In the genomic region with DNA sequence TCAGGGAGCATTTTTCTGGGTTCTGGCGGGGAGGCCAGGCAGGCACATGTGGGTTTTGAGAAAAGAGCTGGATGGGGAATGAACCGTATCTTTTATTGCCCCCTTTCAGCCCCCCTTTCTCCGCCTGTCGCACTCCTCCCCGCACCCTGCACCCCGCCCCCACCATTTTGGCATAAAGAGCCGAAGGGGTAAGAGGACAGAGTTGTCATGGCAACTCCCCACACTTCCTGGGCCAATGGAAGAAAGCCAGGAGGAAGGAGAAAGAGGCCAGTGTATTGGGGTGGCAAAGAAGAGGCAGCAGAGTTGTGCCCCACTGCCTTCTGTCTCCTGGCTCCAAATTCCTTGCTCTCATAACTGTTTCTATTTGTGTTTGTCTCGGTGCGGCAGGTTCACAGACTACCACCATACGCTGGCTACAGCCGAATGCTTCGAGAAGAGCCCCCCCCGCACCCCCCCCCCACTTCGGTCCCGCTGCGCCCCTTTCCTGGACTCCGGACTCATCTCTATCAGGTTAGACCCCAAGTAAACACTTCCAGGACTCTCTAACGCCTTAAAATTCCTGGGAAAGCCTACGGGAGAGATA, we compare ENCODE assay signal across 8 cellular contexts. TPM values are rescaled to one million over a fixed set of nuclear protein-coding genes. Genes with fewer than 3 reads are reported as not detected.
A peak's percentile ranks its signal among the peaks of the same experiment; 100 is the strongest.
DNase-seq lines count a peak whose midpoint lies in the region; ATAC-seq and TF ChIP-seq lines count a peak whose summit lies in the region.

No MANE protein-coding gene starts in this region.

- DNase-seq in activated T-cell treated with anti-CD3 and anti-CD28 coated beads, Interleukin-2, amount 50 U/mL, for 24 hours, result no peak
- no peak for DNase-seq in activated T-cell treated with anti-CD3 and anti-CD28 coated beads for 4 hours
- peak in 1 of 3 donors; percentile 22 for DNase-seq in T-helper 17 cell
- DNase-seq in fibroblast of the aortic adventitia (ENCODE audit: low read depth), result no peak
- DNase-seq in gastrocnemius medialis, result no peak
- DNase-seq in GOT3 (lab: John Stamatoyannopoulos, UW), result no peak
- no peak for DNase-seq in thyroid gland

- intact Hi-C loops in gastrocnemius medialis (cut with DNase I; ENCODE audit: low total_unique reads) (loop anchor here (1.0 to 2.0 kb wide), 3 partner anchors 49 to 233 kb away; no protein-coding TSS in a partner anchor), thyroid gland (cut with DNase I) (loop anchor here (2.0 kb wide), 1 partner anchor 169 kb away; no protein-coding TSS in a partner anchor)

- no peak for TF ChIP-seq CTCF in fibroblast of the aortic adventitia (IDR thresholded peaks at IDR 0.05; ENCODE audit: insufficient read depth, low read length)
- no peak for TF ChIP-seq CTCF in gastrocnemius medialis (IDR thresholded peaks at IDR 0.05 in 4 of 5, conservative IDR thresholded peaks at IDR 0.05 in 1 of 5)
- no peak for TF ChIP-seq CTCF in gastroesophageal sphincter (IDR thresholded peaks at IDR 0.05)
- no peak for TF ChIP-seq CTCF in thyroid gland (IDR thresholded peaks at IDR 0.05)

- TF ChIP-seq POLR2A in gastrocnemius medialis (IDR thresholded peaks at IDR 0.05) (no peak), gastroesophageal sphincter (IDR thresholded peaks at IDR 0.05) (no peak), thyroid gland (IDR thresholded peaks at IDR 0.05) (no peak)

- WGBS in gastroesophageal sphincter (ENCODE audit: low coverage in 1 of 2), 2 donors, result 1% methylated on average over 15 of the region's 19 CpGs; no CpG with 5 or more reads in 1 of the 2 donors
- WGBS in thyroid gland, 2 donors, result 1 to 3% methylated on average over 18 of the region's 19 CpGs

- H3K4me3 Mint-ChIP-seq in activated T-cell treated with anti-CD3 and anti-CD28 coated beads, Interleukin-2, amount 50 U/mL, for 24 hours, result peak overlapping the region; percentile 71
- peak overlapping the region; percentile 96 for H3K4me3 Mint-ChIP-seq in T-helper 17 cell

- peak overlapping the region; percentile 22 for H3K4me3 ChIP-seq in fibroblast of the aortic adventitia (ENCODE audit: low read depth, low read length)
- peak overlapping the region in 3 of 4 donors; percentile 22 to 48 (median 44) for H3K4me3 ChIP-seq in gastrocnemius medialis
- peak overlapping the region in 1 of 2 donors; percentile 43 for H3K4me3 ChIP-seq in gastroesophageal sphincter
- H3K4me3 ChIP-seq in thyroid gland (replicated peaks in 1 of 3), result peak overlapping the region in 1 of 3 donors; percentile 21

- H3K27me3 ChIP-seq in gastrocnemius medialis, result no peaks in the 10 kb centered on the region
- H3K27me3 ChIP-seq in gastroesophageal sphincter, result no peaks in the 10 kb centered on the region
- H3K27me3 ChIP-seq in thyroid gland, result no peaks in the 10 kb centered on the region

- no peaks in the 10 kb centered on the region for H3K9me3 ChIP-seq in T-helper 17 cell (ENCODE audit: control insufficient read depth, low read length, poor library complexity, severe bottlenecking)
- no peaks in the 10 kb centered on the region for H3K9me3 ChIP-seq in gastrocnemius medialis
- H3K9me3 ChIP-seq in gastroesophageal sphincter, result no peaks in the 10 kb centered on the region
- no peaks in the 10 kb centered on the region for H3K9me3 ChIP-seq in thyroid gland

- peak overlapping the region; percentile 66 for H3K27ac Mint-ChIP-seq in activated T-cell treated with anti-CD3 and anti-CD28 coated beads, Interleukin-2, amount 50 U/mL, for 24 hours
- peak overlapping the region; percentile 87 for H3K27ac Mint-ChIP-seq in T-helper 17 cell

- no peaks in the 10 kb centered on the region for H3K9me3 Mint-ChIP-seq in activated T-cell treated with anti-CD3 and anti-CD28 coated beads, Interleukin-2, amount 50 U/mL, for 24 hours

- H3K36me3 Mint-ChIP-seq in activated T-cell treated with anti-CD3 and anti-CD28 coated beads, Interleukin-2, amount 50 U/mL, for 24 hours (ENCODE audit: low read depth), result peaks cover 1% of the 10 kb centered on the region
- no peaks in the 10 kb centered on the region for H3K36me3 Mint-ChIP-seq in T-helper 17 cell (ENCODE audit: low read depth)

- H3K27ac ChIP-seq in gastrocnemius medialis (no peak overlapping the region), gastroesophageal sphincter (no peak overlapping the region), thyroid gland (no peak overlapping the region)

- in situ Hi-C loops in gastrocnemius medialis (cut with MboI; ENCODE audit: low sequenced_read_pairs in 4 of 4), result loop anchor here in 1 of 4 donors (10.0 kb wide), 1 partner anchor 235 kb away; no protein-coding TSS in a partner anchor

- no peaks in the 10 kb centered on the region for H3K36me3 ChIP-seq in gastrocnemius medialis
- peaks cover 0 to under 1% of the 10 kb centered on the region in 2 donors for H3K36me3 ChIP-seq in gastroesophageal sphincter
- H3K36me3 ChIP-seq in thyroid gland, result no peaks in the 10 kb centered on the region

- peaks cover 58% of the 10 kb centered on the region for H3K4me1 Mint-ChIP-seq in activated T-cell treated with anti-CD3 and anti-CD28 coated beads, Interleukin-2, amount 50 U/mL, for 24 hours (ENCODE audit: low read depth)
- H3K4me1 Mint-ChIP-seq in T-helper 17 cell, result peaks cover 46% of the 10 kb centered on the region

- H3K4me1 ChIP-seq in gastrocnemius medialis (peaks cover 21 to 39% of the 10 kb centered on the region in 2 donors), gastroesophageal sphincter (peaks cover 0 to 41% (median 13%) of the 10 kb centered on the region in 3 donors), thyroid gland (peaks cover 25 to 26% of the 10 kb centered on the region in 2 donors)

- ATAC-seq in T-helper 17 cell (peak; percentile 5), gastrocnemius medialis (peak in 1 of 2 donors; percentile 2), gastroesophageal sphincter (no peak)

- H3K27me3 Mint-ChIP-seq in activated T-cell treated with anti-CD3 and anti-CD28 coated beads, Interleukin-2, amount 50 U/mL, for 24 hours, result peaks cover 21% of the 10 kb centered on the region
- H3K27me3 Mint-ChIP-seq in T-helper 17 cell, result no peaks in the 10 kb centered on the region

- no peak for TF ChIP-seq EP300 in gastroesophageal sphincter (IDR thresholded peaks at IDR 0.05)

RNA-seq across cellular contexts. Expression of a gene that starts 3.4 kb away (rescaled TPM):
- total RNA-seq in T-helper 17 cell (1 to 10 TPM; 2.9 to 4.1 TPM), fibroblast of the aortic adventitia (ENCODE audit: low replicate concordance) (0.82 and 1.2 TPM in 2 replicates), gastrocnemius medialis (1 to 10 TPM in 1 of 4 donors, under 1 TPM in 2, not detected in 1; 0.33 to 2.4 (median 0.39) TPM), gastroesophageal sphincter (1 to 10 TPM in 1 of 4 donors, under 1 TPM in 2, not detected in 1; 0.78 to 2.4 (median 0.89) TPM), thyroid gland (1 to 10 TPM; 1.0 to 3.5 (median 1.4) TPM)

RNA-seq across cellular contexts. Expression of a gene that starts 21.9 kb away (rescaled TPM):
- total RNA-seq in T-helper 17 cell (100 to 1,000 TPM; 411 to 421 TPM), fibroblast of the aortic adventitia (ENCODE audit: low replicate concordance) (93.7 and 165 TPM in 2 replicates), gastrocnemius medialis (10 to 100 TPM; 25.8 to 85.5 (median 48.3) TPM), gastroesophageal sphincter (100 to 1,000 TPM in 2 of 4 donors, 10 to 100 TPM in 2; 92.5 to 163 (median 115) TPM), thyroid gland (100 to 1,000 TPM; 114 to 205 (median 157) TPM)

RNA-seq across cellular contexts. Expression of a gene that starts 56.9 kb away (rescaled TPM):
- total RNA-seq in T-helper 17 cell (10 to 100 TPM; 13.1 to 13.8 TPM), fibroblast of the aortic adventitia (ENCODE audit: low replicate concordance) (54.4 and 70.9 TPM in 2 replicates), gastrocnemius medialis (10 to 100 TPM; 12.9 to 37.0 (median 16.0) TPM), gastroesophageal sphincter (10 to 100 TPM; 11.4 to 28.2 (median 21.8) TPM), thyroid gland (10 to 100 TPM in 3 of 4 donors, 1 to 10 TPM in 1; 9.0 to 27.3 (median 20.7) TPM)
